In genomic region chr12:2311001-2311778, GRCh38 we compare ENCODE assay signal across 13 cellular contexts.
DNase-seq lines count a peak whose midpoint lies in the region; ATAC-seq, FAIRE-seq and TF ChIP-seq lines count a peak whose summit lies in the region.
"Had no signal": no experiment of that assay in that cellular context is flagged by ENCODE, and none has a peak within 500 bp of the region (broad histone marks: within the 10 kb centered on the region; RNA-seq: fewer than 3 reads in every experiment).

No MANE protein-coding gene starts in this region.

- no peaks in the 10 kb centered on the region for H3K9me3 ChIP-seq in smooth muscle cell (replicated peaks; ENCODE audit: low read depth)

- CTCF ChIA-PET in Calu3 (lab: Charles Lee), result no interaction called here

- FAIRE-seq in urothelium cell line (lab: Jason Lieb, UNC), result no peak

- peak overlapping the region; percentile 41 for H3K27ac ChIP-seq in smooth muscle cell (ENCODE audit: low read depth)
- H3K27ac ChIP-seq: epithelial cell of prostate had no signal

- TF ChIP-seq CTCF in fibroblast of the aortic adventitia (IDR thresholded peaks at IDR 0.05; ENCODE audit: insufficient read depth, low read length), result no peak
- no peak for TF ChIP-seq CTCF in smooth muscle cell (IDR thresholded peaks at IDR 0.05; ENCODE audit: borderline replicate concordance, insufficient read depth, poor library complexity, severe bottlenecking)
- TF ChIP-seq CTCF in Calu3 (IDR thresholded peaks at IDR 0.05; ENCODE audit: unreplicated experiment), result no peak

- no peaks in the 10 kb centered on the region for H3K27me3 ChIP-seq in smooth muscle cell (ENCODE audit: low read depth)

- intact Hi-C loops in Calu3 (cut with micrococcal nuclease; ENCODE audit: unreplicated experiment), result no loop called here

- no peaks in the 10 kb centered on the region for H3K36me3 ChIP-seq in smooth muscle cell (ENCODE audit: low read depth)

- ATAC-seq in SK-N-SH treated with all-trans-retinoic acid at 6 μM for 48 hours, result peak; percentile 73

- DNase-seq in EL (peak; percentile 91), fibroblast of the aortic adventitia (ENCODE audit: low read depth) (peak; percentile 88), smooth muscle cell (lab: John Stamatoyannopoulos, UW; ENCODE audit: unreplicated experiment) (no peak), urothelium cell line (ENCODE audit: low spot score) (no peak), HUDEP-2 (lab: John Stamatoyannopoulos, UW; ENCODE audit: unreplicated experiment in 76 of 76) (no peak), Calu3 (no peak)
- no peak for DNase-seq in activated naive CD4-positive, alpha-beta T cell treated with anti-CD3 and anti-CD28 coated beads, Interleukin-2, amount 50 U/mL, for 16 hours
- DNase-seq: caudate nucleus; mesendoderm; MM.1S; stimulated activated CD4-positive, alpha-beta T cell treated with anti-CD3 and anti-CD28 coated beads, Interleukin-1b, Interleukin-23, amount 100 ng/mL, for 48 hours had no signal

- no peaks in the 10 kb centered on the region for H3K79me2 ChIP-seq in smooth muscle cell (ENCODE audit: low read depth)

- peaks cover 4% of the 10 kb centered on the region for H3F3A ChIP-seq in smooth muscle cell (ENCODE audit: low read depth)

- H3K4me1 Mint-ChIP-seq in Calu3 (ENCODE audit: low read depth, unreplicated experiment), result no peaks in the 10 kb centered on the region

- H3K27ac Mint-ChIP-seq in Calu3 (ENCODE audit: unreplicated experiment), result no peak overlapping the region

- H3K36me3 Mint-ChIP-seq in Calu3 (ENCODE audit: insufficient read depth, unreplicated experiment), result no peaks in the 10 kb centered on the region

- peaks cover 24% of the 10 kb centered on the region for H3K27me3 Mint-ChIP-seq in Calu3 (ENCODE audit: unreplicated experiment)

- H3K4me3 Mint-ChIP-seq in Calu3 (ENCODE audit: low read depth, unreplicated experiment), result no peak overlapping the region

- H3K4me1 ChIP-seq in smooth muscle cell (ENCODE audit: low read depth), result peaks cover 8% of the 10 kb centered on the region

- WGBS in smooth muscle cell (ENCODE audit: low lambda C conversion rate), result 42% methylated on average over 15 of the region's 15 CpGs

- no peaks in the 10 kb centered on the region for H3K9me3 Mint-ChIP-seq in Calu3 (ENCODE audit: low read depth, unreplicated experiment)

- no TSS peak for BruUV-seq in Calu3 (replicated peaks; lab: Mats Ljungman, UMichigan)

- no peak overlapping the region for H3K9ac ChIP-seq in smooth muscle cell (ENCODE audit: low read depth)

- no peak overlapping the region for H2AFZ ChIP-seq in smooth muscle cell (ENCODE audit: low read depth)

- peak overlapping the region; percentile 56 for H3K4me2 ChIP-seq in smooth muscle cell

- H3K4me3 ChIP-seq in fibroblast of the aortic adventitia (ENCODE audit: low read depth, low read length) (no peak overlapping the region), smooth muscle cell (no peak overlapping the region)

- no peaks in the 10 kb centered on the region for H4K20me1 ChIP-seq in smooth muscle cell (ENCODE audit: low read depth)

TF ChIP-seq in SK-N-SH treated with all-trans-retinoic acid at 6 μM for 48 hours, 23 proteins besides CTCF, POLR2A, EP300 and RAD21:
- TF ChIP-seq ZFP3 (CRISPR knock-in tag; IDR thresholded peaks at IDR 0.05), result no peak

Comparison
In these comparisons a context has a peak if more than half of its experiments do, and no peak if none do; other contexts are left out.
1. DNase-seq: peak in EL (single experiment) and fibroblast of the aortic adventitia (single experiment); none in smooth muscle cell (single experiment), urothelium cell line (single experiment), HUDEP-2 (0 of 76), activated naive CD4-positive, alpha-beta T cell treated with anti-CD3 and anti-CD28 coated beads, Interleukin-2, amount 50 U/mL, for 16 hours (single experiment) and Calu3 (single experiment).